In the genomic region with DNA sequence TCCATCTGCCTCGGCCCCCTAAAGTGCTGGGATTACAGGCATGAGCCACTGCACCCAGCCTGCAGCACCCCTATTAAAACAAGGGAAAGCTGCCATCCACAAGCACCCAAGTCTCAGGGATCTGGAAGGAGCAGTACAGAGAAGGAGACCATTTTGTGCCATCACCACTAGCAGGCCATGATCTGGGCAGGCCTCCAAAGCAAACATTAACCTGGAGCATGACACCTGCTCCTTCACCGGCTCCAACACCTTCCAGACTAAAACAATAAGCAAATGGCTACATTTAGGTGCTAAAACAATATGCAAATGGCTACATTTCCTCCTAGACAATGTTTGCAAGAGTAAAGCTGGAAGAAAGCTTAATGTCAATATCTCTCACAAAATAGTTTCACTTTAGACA, we compare ENCODE assay signal across 17 cellular contexts. TPM values are rescaled to one million over a fixed set of nuclear protein-coding genes. Genes with fewer than 3 reads are reported as not detected.
A peak's percentile ranks its signal among the peaks of the same experiment; 100 is the strongest.
DNase-seq lines count a peak whose midpoint lies in the region; ATAC-seq and TF ChIP-seq lines count a peak whose summit lies in the region.
"Had no signal": no experiment of that assay in that cellular context is flagged by ENCODE, and none has a peak within 500 bp of the region (broad histone marks: within the 10 kb centered on the region; RNA-seq: fewer than 3 reads in every experiment).

No MANE protein-coding gene starts in this region.

- intact Hi-C loops in prostate gland (cut with DNase I): no loop called here

- WGBS in prostate gland: 45% methylated on average over 2 of the region's 2 CpGs

- POLR2A ChIA-PET in HEK293 (lab: Yijun Ruan, JAX): interaction anchor here (0.7 kb wide), 1 partner anchor 12 kb away, joined by 3 read pairs; no protein-coding TSS in a partner anchor
- POLR2A ChIA-PET in WTC11 (lab: Charles Lee): no interaction called here

- H3K36me3 Mint-ChIP-seq in chondrocyte (ENCODE audit: low read depth): peaks cover 20% of the 10 kb centered on the region
- H3K36me3 Mint-ChIP-seq in WTC11: peaks cover 39% of the 10 kb centered on the region

- DNase-seq in NCI-H2081 (lab: John Stamatoyannopoulos, UW): peak; percentile 90 to 97
- peak; percentile 41 for DNase-seq in RPMI8226
- DNase-seq in prostate gland (ENCODE audit: low spot score): no peak
- no peak for DNase-seq in chondrocyte (ENCODE audit: low spot score)
- DNase-seq in WTC11 (ENCODE audit: low spot score): no peak
- no peak for DNase-seq in hippocampal formation (lab: John Stamatoyannopoulos, UW)
- DNase-seq: activated CD4-positive, alpha-beta T cell treated with anti-CD3 and anti-CD28 coated beads, Interleukin-2, amount 10 ng/mL, durations not matched to agents 7 days and 5 days; activated T-cell treated with anti-CD3 and anti-CD28 coated beads, Interleukin-2, amount 50 U/mL, for 48 hours; heart right ventricle; NCI-H2227 treated with DMSO at 0.1 percent for 48 hours; stimulated activated naive CD4-positive, alpha-beta T cell; T-helper 17 cell had no signal

- TF ChIP-seq CTCF in HEK293 (tag by site-specific recombination; IDR thresholded peaks at IDR 0.05): no peak
- TF ChIP-seq CTCF in prostate gland (IDR thresholded peaks at IDR 0.05): no peak
- no peak for TF ChIP-seq CTCF in chondrocyte (IDR thresholded peaks at IDR 0.05)
- no peak for TF ChIP-seq CTCF in WTC11 (IDR thresholded peaks at IDR 0.05)

- H3K9me3 Mint-ChIP-seq in chondrocyte (ENCODE audit: low read depth) (no peaks in the 10 kb centered on the region), WTC11 (no peaks in the 10 kb centered on the region)
- H3K9me3 Mint-ChIP-seq: activated CD4-positive, alpha-beta T cell treated with anti-CD3 and anti-CD28 coated beads, Interleukin-2, amount 10 ng/mL, durations not matched to agents 7 days and 5 days; nephron had no signal

- H3K27ac ChIP-seq in HEK293 (ENCODE audit: extremely low read depth, low read depth, low read length) (no peak overlapping the region), prostate gland (peak overlapping the region; percentile 51 to 97)
- H3K27ac ChIP-seq: BLaER1 treated with 17β-estradiol and CSF1 and Interleukin-3, amounts not matched to agents 10 nM and 100 nM had no signal

- H3K4me1 ChIP-seq in HEK293 (ENCODE audit: control insufficient read depth, insufficient read depth, low read length) (0 out of 2 replicates have a peak, but pooled peaks cover 3% of the 10 kb centered on the region), prostate gland (replicated peaks) (peaks cover 14% of the 10 kb centered on the region)

- no peak overlapping the region for H3K27ac Mint-ChIP-seq in chondrocyte (ENCODE audit: unreplicated experiment)
- H3K27ac Mint-ChIP-seq in WTC11: no peak overlapping the region
- H3K27ac Mint-ChIP-seq: activated CD4-positive, alpha-beta T cell treated with anti-CD3 and anti-CD28 coated beads, Interleukin-2, amount 10 ng/mL, durations not matched to agents 7 days and 5 days; nephron; T-helper 17 cell had no signal

- H3K4me3 ChIP-seq in HEK293 (ENCODE audit: low read depth, low read length) (no peak overlapping the region), prostate gland (no peak overlapping the region)
- H3K4me3 ChIP-seq: BLaER1 treated with 17β-estradiol and CSF1 and Interleukin-3, amounts not matched to agents 10 nM and 100 nM; heart right ventricle had no signal

- H3K36me3 ChIP-seq in HEK293 (ENCODE audit: control insufficient read depth in 2 of 2, insufficient read depth in 1 of 2, low read length in 2 of 2) (peaks cover 24 to 81% of the 10 kb centered on the region in 2 experiments), prostate gland (no peaks in the 10 kb centered on the region)

- H3K9me3 ChIP-seq in HEK293 (ENCODE audit: control insufficient read depth, insufficient read depth, low read depth, low read length): no peaks in the 10 kb centered on the region
- no peaks in the 10 kb centered on the region for H3K9me3 ChIP-seq in prostate gland
- H3K9me3 ChIP-seq: BLaER1 treated with 17β-estradiol and CSF1 and Interleukin-3, amounts not matched to agents 10 nM and 100 nM; heart right ventricle had no signal

- TF ChIP-seq POLR2A in prostate gland (IDR thresholded peaks at IDR 0.05): no peak

- H3K4me3 Mint-ChIP-seq in chondrocyte (ENCODE audit: unreplicated experiment) (no peak overlapping the region), WTC11 (no peak overlapping the region)
- H3K4me3 Mint-ChIP-seq: activated CD4-positive, alpha-beta T cell treated with anti-CD3 and anti-CD28 coated beads, Interleukin-2, amount 10 ng/mL, durations not matched to agents 7 days and 5 days; nephron; T-helper 17 cell had no signal

- H3K27me3 Mint-ChIP-seq in chondrocyte (ENCODE audit: low read depth) (no peaks in the 10 kb centered on the region), WTC11 (ENCODE audit: low read depth) (no peaks in the 10 kb centered on the region)
- H3K27me3 Mint-ChIP-seq: activated CD4-positive, alpha-beta T cell treated with anti-CD3 and anti-CD28 coated beads, Interleukin-2, amount 10 ng/mL, durations not matched to agents 7 days and 5 days; T-helper 17 cell had no signal

- no peaks in the 10 kb centered on the region for H3K27me3 ChIP-seq in prostate gland (replicated peaks; ENCODE audit: insufficient read depth)
- H3K27me3 ChIP-seq: BLaER1 treated with 17β-estradiol and CSF1 and Interleukin-3, amounts not matched to agents 10 nM and 100 nM; heart right ventricle had no signal

- ATAC-seq in GM19452 (IDR thresholded peaks at IDR 0.05; ENCODE audit: unreplicated experiment): no peak
- no peak for ATAC-seq in WTC11
- ATAC-seq: heart right ventricle, sciatic nerve, T-helper 17 cell had no signal

- H3K4me1 Mint-ChIP-seq in chondrocyte (ENCODE audit: low read depth) (peaks cover 12% of the 10 kb centered on the region), WTC11 (no peaks in the 10 kb centered on the region)

- CTCF ChIA-PET in HEK293 (lab: Yijun Ruan, JAX): interaction anchor here (0.7 to 7.3 kb wide), 4 partner anchors 11 to 26 kb away, joined by 3 to 59 read pairs (median 12); partner anchors contain the start of gene MEAF6
- CTCF ChIA-PET in WTC11 (lab: Charles Lee): interaction anchor here (0.9 to 1.8 kb wide), 2 partner anchors 10 to 39 kb away, joined by 3 to 10 read pairs; no protein-coding TSS in a partner anchor

TF ChIP-seq in HEK293, 187 proteins besides CTCF, POLR2A, EP300 and RAD21:
- TF ChIP-seq ZNF10 (tag by site-specific recombination; IDR thresholded peaks at IDR 0.05) (peak; percentile 84), ZNF600 (tag by site-specific recombination; IDR thresholded peaks at IDR 0.05) (peak; percentile 64; the same call in 1 of the 2 replicates), GLIS2 (tag by site-specific recombination; IDR thresholded peaks at IDR 0.05) (no peak)
- TF ChIP-seq, protein P1, sequence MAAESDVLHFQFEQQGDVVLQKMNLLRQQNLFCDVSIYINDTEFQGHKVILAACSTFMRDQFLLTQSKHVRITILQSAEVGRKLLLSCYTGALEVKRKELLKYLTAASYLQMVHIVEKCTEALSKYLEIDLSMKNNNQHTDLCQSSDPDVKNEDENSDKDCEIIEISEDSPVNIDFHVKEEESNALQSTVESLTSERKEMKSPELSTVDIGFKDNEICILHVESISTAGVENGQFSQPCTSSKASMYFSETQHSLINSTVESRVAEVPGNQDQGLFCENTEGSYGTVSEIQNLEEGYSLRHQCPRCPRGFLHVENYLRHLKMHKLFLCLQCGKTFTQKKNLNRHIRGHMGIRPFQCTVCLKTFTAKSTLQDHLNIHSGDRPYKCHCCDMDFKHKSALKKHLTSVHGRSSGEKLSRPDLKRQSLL (tag by site-specific recombination; IDR thresholded peaks at IDR 0.05): peak; percentile 98

TF ChIP-seq in WTC11, 78 proteins besides CTCF, POLR2A, EP300 and RAD21 (continues in another document):
- TF ChIP-seq NFATC4 (CRISPR knock-in tag; IDR thresholded peaks at IDR 0.05) (no peak), AFF4 (CRISPR knock-in tag; IDR thresholded peaks at IDR 0.05; ENCODE audit: borderline replicate concordance) (no peak)

RNA-seq across cellular contexts. Expression of gene MEAF6, which starts 16.7 kb away (rescaled TPM):
- total RNA-seq in prostate gland (100 to 1,000 TPM; 175 to 252 TPM), chondrocyte (47.4 to 52.8 TPM (median 48.7 TPM) in 3 replicates), WTC11 (2021) (37.4 to 41.3 TPM (median 41.0 TPM) in 3 replicates)

RNA-seq across cellular contexts. Expression of gene ZC3H12A, which starts 23.5 kb away (rescaled TPM):
- total RNA-seq in prostate gland (10 to 100 TPM; 74.4 to 97.1 TPM), chondrocyte (5.9 to 7.5 TPM (median 6.9 TPM) in 3 replicates), WTC11 (2021) (8.4 to 10.9 TPM (median 9.6 TPM) in 3 replicates)

RNA-seq across cellular contexts. Expression of gene SNIP1, which starts 56.3 kb away (rescaled TPM):
- 10 to 100 TPM; 27.6 to 45.7 TPM for total RNA-seq in prostate gland
- 15.1 to 17.5 TPM (median 15.6 TPM) in 3 replicates for total RNA-seq in chondrocyte
- total RNA-seq in WTC11 (2021): 18.3 to 19.7 TPM (median 19.1 TPM) in 3 replicates

RNA-seq across cellular contexts. Expression of gene DNALI1, which starts 58.9 kb away (rescaled TPM):
- 10 to 100 TPM; 23.8 to 37.4 TPM for total RNA-seq in prostate gland
- total RNA-seq in chondrocyte: 3.5 to 5.7 TPM (median 3.9 TPM) in 3 replicates
- total RNA-seq in WTC11 (2021): 10.5 to 14.6 TPM (median 13.5 TPM) in 3 replicates
- total RNA-seq: T-helper 17 cell had no signal

Comparison
In these comparisons a context has a peak if more than half of its experiments do, and no peak if none do; other contexts are left out.
1. DNase-seq: peak in NCI-H2081 (2 of 2) and RPMI8226 (single experiment); none in prostate gland (single experiment), chondrocyte (single experiment), WTC11 (single experiment) and hippocampal formation (0 of 2).